12 cellular contexts compared by ENCODE assay signal in the genomic region with DNA sequence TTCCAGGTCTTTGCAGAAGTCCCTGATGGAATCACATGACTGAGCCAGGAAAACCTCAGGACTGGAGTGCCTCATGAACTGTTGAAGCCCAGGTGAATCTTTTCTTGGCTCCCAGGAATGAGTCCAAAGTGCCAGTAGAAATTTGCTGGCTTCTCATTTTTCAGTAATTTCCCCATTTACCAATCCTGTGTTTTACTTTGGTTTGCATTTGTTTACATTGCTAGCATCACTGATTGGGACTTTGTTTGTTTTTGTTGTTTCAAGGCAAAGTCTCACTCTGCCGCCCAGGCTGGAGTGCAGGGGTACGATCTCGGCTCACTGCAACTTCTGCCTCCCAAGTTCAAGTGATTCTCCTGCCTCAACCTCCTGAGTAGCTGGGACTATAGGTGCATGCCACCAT. TPM values are rescaled to one million over a fixed set of nuclear protein-coding genes. Genes with fewer than 3 reads are reported as not detected.
"Had no signal": no experiment of that assay in that cellular context is flagged by ENCODE, and none has a peak within 500 bp of the region (broad histone marks: within the 10 kb centered on the region; RNA-seq: fewer than 3 reads in every experiment).

No MANE protein-coding gene starts in this region.

- H3K9me3 ChIP-seq: testis had no signal

- H3K27me3 Mint-ChIP-seq: activated CD4-positive, alpha-beta T cell treated with anti-CD3 and anti-CD28 coated beads, Interleukin-2, amount 10 ng/mL, durations not matched to agents 24 days and 14 days; memory B cell; stimulated activated naive CD8-positive, alpha-beta T cell treated with anti-CD3 and anti-CD28 coated beads, Interleukin-15, amount 100 ng/mL, for 72 hours had no signal

- H3K4me1 ChIP-seq: foreskin keratinocyte, SJCRH30 had no signal

- DNase-seq: activated CD4-positive, alpha-beta T cell treated with anti-CD3 and anti-CD28 coated beads, Interleukin-2, amount 10 ng/mL, durations not matched to agents 24 days and 14 days; activated T-cell treated with anti-CD3 and anti-CD28 coated beads, Interleukin-2, amount 50 U/mL, for 4 hours; foreskin keratinocyte; SJCRH30; stimulated activated CD4-positive, alpha-beta T cell treated with anti-CD3 and anti-CD28 coated beads, Interleukin-4, amount 100 ng/mL, for 24 hours; stimulated activated naive CD8-positive, alpha-beta T cell treated with anti-CD3 and anti-CD28 coated beads, Interleukin-15, amount 100 ng/mL, for 72 hours; T1000; testis had no signal

- H3K9me3 Mint-ChIP-seq: memory B cell had no signal

- H3K27me3 ChIP-seq: breast epithelium, foreskin keratinocyte, SJCRH30, testis had no signal

- H3K27ac Mint-ChIP-seq: activated CD4-positive, alpha-beta T cell treated with anti-CD3 and anti-CD28 coated beads, Interleukin-2, amount 10 ng/mL, durations not matched to agents 24 days and 14 days; memory B cell had no signal

- ATAC-seq: activated T-cell treated with anti-CD3 and anti-CD28 coated beads, Interleukin-2, amount 50 U/mL, for 4 hours; foreskin keratinocyte; stimulated activated naive CD8-positive, alpha-beta T cell treated with anti-CD3 and anti-CD28 coated beads, Interleukin-15, amount 100 ng/mL, for 72 hours had no signal

- H3K27ac ChIP-seq: breast epithelium, foreskin keratinocyte, parathyroid adenoma, testis, VCaP had no signal

- H3K4me3 ChIP-seq: breast epithelium had no signal

- H3K36me3 ChIP-seq: breast epithelium had no signal

- H3K9ac ChIP-seq: parathyroid adenoma had no signal

RNA-seq across cellular contexts. Expression of gene RSPH10B2, which starts 45.6 kb away (rescaled TPM):
- total RNA-seq: foreskin keratinocyte had no signal
- polyA plus RNA-seq: foreskin keratinocyte had no signal
